Comparison of ENCODE assay signal across 19 cellular contexts in genomic region chr18:12895016-12895415, GRCh38.
"Had no signal": no experiment of that assay in that cellular context is flagged by ENCODE, and none has a peak within 500 bp of the region (broad histone marks: within the 10 kb centered on the region; RNA-seq: fewer than 3 reads in every experiment).

No MANE protein-coding gene starts in this region.

- H3K9me3 ChIP-seq: esophagus squamous epithelium, gastroesophageal sphincter, mucosa of descending colon, pancreas, testis had no signal

- H3K27ac ChIP-seq: esophagus squamous epithelium, gastroesophageal sphincter, pancreas, testis, tibial nerve had no signal

- H3K27ac Mint-ChIP-seq: dendritic cell treated with granulocyte-macrophage colony-stimulating factor and Interleukin-4, amounts not matched to agents 40 ng/mL and 50 ng/mL, for 4 days; natural killer cell; progenitor cell of endocrine pancreas; stimulated activated naive CD8-positive, alpha-beta T cell treated with anti-CD3 and anti-CD28 coated beads, Interleukin-15, Interleukin-2, amounts not matched to agents 100 ng/mL and 50 ng/mL, for 24 hours had no signal

- H3K9me3 Mint-ChIP-seq: natural killer cell; stimulated activated naive CD8-positive, alpha-beta T cell treated with anti-CD3 and anti-CD28 coated beads, Interleukin-15, Interleukin-2, amounts not matched to agents 100 ng/mL and 50 ng/mL, for 24 hours had no signal

- H3K4me1 ChIP-seq: pancreas, testis, tibial nerve had no signal

- H3K4me3 ChIP-seq: esophagus squamous epithelium, gastroesophageal sphincter, mucosa of descending colon, pancreas, testis, tibial nerve had no signal

- DNase-seq: esophagus squamous epithelium; foreskin fibroblast; glutamatergic neuron; islet precursor cell; mammary epithelial cell; mucosa of descending colon; natural killer cell; pancreas; right cardiac atrium; small intestine; stimulated activated CD4-positive, alpha-beta T cell treated with anti-CD3 and anti-CD28 coated beads, Interleukin-12 subunit alpha, Interleukin-12 subunit beta, amount 100 ng/mL, for 4 hours; testis had no signal

- H3K36me3 Mint-ChIP-seq: natural killer cell had no signal

- H3K27me3 ChIP-seq: testis had no signal

- H3K36me3 ChIP-seq: esophagus squamous epithelium, gastroesophageal sphincter, pancreas, tibial nerve had no signal

- ATAC-seq: gastroesophageal sphincter, left lobe of liver, mucosa of descending colon, natural killer cell, pancreas, right cardiac atrium had no signal

- H3K4me3 Mint-ChIP-seq: dendritic cell treated with granulocyte-macrophage colony-stimulating factor and Interleukin-4, amounts not matched to agents 40 ng/mL and 50 ng/mL, for 4 days; neural crest cell; stimulated activated naive CD8-positive, alpha-beta T cell treated with anti-CD3 and anti-CD28 coated beads, Interleukin-15, Interleukin-2, amounts not matched to agents 100 ng/mL and 50 ng/mL, for 24 hours had no signal
